30 cellular contexts compared by ENCODE assay signal in the genomic region with DNA sequence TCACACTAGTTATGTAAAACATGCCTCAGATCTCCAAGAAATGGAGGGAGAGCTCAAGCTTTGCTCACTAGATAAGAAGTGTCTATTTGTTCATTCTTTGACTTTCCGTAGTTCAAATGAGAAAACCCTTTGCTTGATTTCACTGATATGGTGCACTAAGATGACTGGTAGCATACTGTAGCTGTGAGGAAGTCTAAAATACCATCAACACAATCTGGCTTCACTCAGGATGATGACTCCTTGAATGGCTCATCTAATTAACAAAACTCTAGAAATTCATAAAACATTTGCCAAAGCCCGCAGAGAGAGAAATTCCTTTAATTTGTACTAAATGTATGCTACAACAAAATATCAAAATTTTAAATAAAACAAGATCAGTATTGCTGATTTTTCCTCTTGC.
A peak's percentile ranks its signal among the peaks of the same experiment; 100 is the strongest.
DNase-seq lines count a peak whose midpoint lies in the region; ATAC-seq and TF ChIP-seq lines count a peak whose summit lies in the region.
"Had no signal": no experiment of that assay in that cellular context is flagged by ENCODE, and none has a peak within 500 bp of the region (broad histone marks: within the 10 kb centered on the region; RNA-seq: fewer than 3 reads in every experiment).

No MANE protein-coding gene starts in this region.

- peaks cover 3% of the 10 kb centered on the region for H3K9me3 Mint-ChIP-seq in osteocyte (ENCODE audit: unreplicated experiment)
- H3K9me3 Mint-ChIP-seq: activated CD4-positive, alpha-beta memory T cell treated with anti-CD3 and anti-CD28 coated beads, Interleukin-2, amount 10 ng/mL, durations not matched to agents 7 days and 5 days; activated T-helper 17 cell treated with anti-CD3 and anti-CD28 coated beads, Interleukin-2, amount 50 U/mL, for 72 hours; IgD-negative memory B cell; natural killer cell treated with Interleukin-12 subunit alpha and Interleukin-12 subunit beta and Interleukin-15 and Interleukin-18, amount 100 ng/mL, for 72 hours had no signal

- H3K36me3 ChIP-seq in brain microvascular endothelial cell (replicated peaks) (no peaks in the 10 kb centered on the region), PC-3 (ENCODE audit: low read depth, low read length) (no peaks in the 10 kb centered on the region)
- H3K36me3 ChIP-seq: SJSA1, transverse colon had no signal

- H3K27me3 Mint-ChIP-seq in osteocyte (ENCODE audit: unreplicated experiment): no peaks in the 10 kb centered on the region
- H3K27me3 Mint-ChIP-seq: activated T-helper 17 cell treated with anti-CD3 and anti-CD28 coated beads, Interleukin-2, amount 50 U/mL, for 72 hours had no signal

- no peak overlapping the region for H3K4me2 ChIP-seq in PC-3 (ENCODE audit: low read length)

- H3K27me3 ChIP-seq in brain microvascular endothelial cell (replicated peaks) (no peaks in the 10 kb centered on the region), PC-3 (ENCODE audit: low read length) (no peaks in the 10 kb centered on the region)
- H3K27me3 ChIP-seq: esophagus muscularis mucosa, SJSA1, spleen, transverse colon had no signal

- H4K20me1 ChIP-seq in PC-3 (ENCODE audit: low read length): no peaks in the 10 kb centered on the region

- H3K9ac ChIP-seq in PC-3 (ENCODE audit: low read length): no peak overlapping the region

- no peak overlapping the region for H3K4me3 ChIP-seq in brain microvascular endothelial cell (ENCODE audit: low read depth, low read length)
- H3K4me3 ChIP-seq in PC-3 (ENCODE audit: low read length): no peak overlapping the region
- H3K4me3 ChIP-seq: esophagus muscularis mucosa, GM12878, SJSA1, spleen, transverse colon had no signal

- H3K27ac ChIP-seq in brain microvascular endothelial cell: peak overlapping the region; percentile 35
- no peak overlapping the region for H3K27ac ChIP-seq in PC-3 (ENCODE audit: low read length)
- H3K27ac ChIP-seq: esophagus muscularis mucosa, spleen, transverse colon had no signal

- H3F3A ChIP-seq in PC-3 (ENCODE audit: low read length, unreplicated experiment): no peaks in the 10 kb centered on the region

- TF ChIP-seq CTCF in brain microvascular endothelial cell (IDR thresholded peaks at IDR 0.05; ENCODE audit: low read depth, low read length, missing control alignments) (no peak), osteocyte (IDR thresholded peaks at IDR 0.05) (no peak), PC-3 (conservative IDR thresholded peaks at IDR 0.05; ENCODE audit: low read depth, low read length) (no peak)

- no peak overlapping the region for H2AFZ ChIP-seq in PC-3 (ENCODE audit: low read length)

- no peak overlapping the region for H3K4me3 Mint-ChIP-seq in osteocyte (ENCODE audit: unreplicated experiment)
- H3K4me3 Mint-ChIP-seq: activated CD4-positive, alpha-beta memory T cell treated with anti-CD3 and anti-CD28 coated beads, Interleukin-2, amount 10 ng/mL, durations not matched to agents 7 days and 5 days; activated T-helper 17 cell treated with anti-CD3 and anti-CD28 coated beads, Interleukin-2, amount 50 U/mL, for 72 hours; IgD-negative memory B cell; natural killer cell treated with Interleukin-12 subunit alpha and Interleukin-12 subunit beta and Interleukin-15 and Interleukin-18, amount 100 ng/mL, for 72 hours had no signal

- no peak for ATAC-seq in HG03280 (IDR thresholded peaks at IDR 0.05; ENCODE audit: unreplicated experiment)
- no peak for ATAC-seq in PC-3
- ATAC-seq: activated T-helper 17 cell treated with anti-CD3 and anti-CD28 coated beads, Interleukin-2, amount 50 U/mL, for 72 hours; GM12878; natural killer cell treated with Interleukin-12 subunit alpha and Interleukin-12 subunit beta and Interleukin-15 and Interleukin-18, amount 100 ng/mL, for 72 hours had no signal

- in situ Hi-C loops in brain microvascular endothelial cell (cut with HindIII; ENCODE audit: low pct_ligation_motif_present, low sequenced_read_pairs): no loop called here

- no peaks in the 10 kb centered on the region for H3K9me2 ChIP-seq in PC-3 (replicated peaks; ENCODE audit: low read length)

- CTCF ChIA-PET in PC-3 (lab: Charles Lee): no interaction called here

- H3K36me3 Mint-ChIP-seq in osteocyte (ENCODE audit: unreplicated experiment): peaks cover 18% of the 10 kb centered on the region
- H3K36me3 Mint-ChIP-seq: natural killer cell treated with Interleukin-12 subunit alpha and Interleukin-12 subunit beta and Interleukin-15 and Interleukin-18, amount 100 ng/mL, for 72 hours had no signal

- no peaks in the 10 kb centered on the region for H3K9me3 ChIP-seq in PC-3 (ENCODE audit: low read length)
- H3K9me3 ChIP-seq: esophagus muscularis mucosa, SJSA1, spleen, transverse colon had no signal

- no peaks in the 10 kb centered on the region for H3K79me2 ChIP-seq in PC-3 (ENCODE audit: low read length)

- peak overlapping the region; percentile 80 for H3K27ac Mint-ChIP-seq in osteocyte (ENCODE audit: unreplicated experiment)
- H3K27ac Mint-ChIP-seq: activated CD4-positive, alpha-beta memory T cell treated with anti-CD3 and anti-CD28 coated beads, Interleukin-2, amount 10 ng/mL, durations not matched to agents 7 days and 5 days; activated T-helper 17 cell treated with anti-CD3 and anti-CD28 coated beads, Interleukin-2, amount 50 U/mL, for 72 hours; IgD-negative memory B cell; natural killer cell treated with Interleukin-12 subunit alpha and Interleukin-12 subunit beta and Interleukin-15 and Interleukin-18, amount 100 ng/mL, for 72 hours had no signal

- peak; percentile 58 for DNase-seq in ELR (ENCODE audit: low read depth)
- DNase-seq in LHCN-M2 (ENCODE audit: low read depth): peak; percentile 15
- no peak for DNase-seq in brain microvascular endothelial cell
- DNase-seq in osteocyte (ENCODE audit: extremely low spot score, unreplicated experiment): no peak
- no peak for DNase-seq in PC-3
- DNase-seq in SHP77 (lab: John Stamatoyannopoulos, UW): no peak
- DNase-seq: activated CD4-positive, alpha-beta memory T cell treated with anti-CD3 and anti-CD28 coated beads, Interleukin-2, amount 10 ng/mL, durations not matched to agents 7 days and 5 days; activated CD4-positive, alpha-beta T cell treated with anti-CD3 and anti-CD28 coated beads for 1 hour; activated CD8-positive, alpha-beta memory T cell treated with anti-CD3 and anti-CD28 coated beads, Interleukin-2, amount 50 U/mL, for 48 hours; activated naive CD4-positive, alpha-beta T cell treated with anti-CD3 and anti-CD28 coated beads, Interleukin-2, amount 50 U/mL, for 16 hours; anterior cingulate cortex; C1 segment of cervical spinal cord; Calu3; cortex of kidney; DMS79 treated with DMSO at 0.1 percent for 48 hours; kidney; MM.1S; NCI-H2029; NCI-H526; spleen; stimulated activated CD4-positive, alpha-beta T cell treated with anti-CD3 and anti-CD28 coated beads, Interleukin-2, amount 100 ng/mL, for 48 hours; T-helper 1 cell; transverse colon had no signal

- peaks cover 43% of the 10 kb centered on the region for H3K4me1 Mint-ChIP-seq in osteocyte (ENCODE audit: unreplicated experiment)
- H3K4me1 Mint-ChIP-seq: activated CD4-positive, alpha-beta memory T cell treated with anti-CD3 and anti-CD28 coated beads, Interleukin-2, amount 10 ng/mL, durations not matched to agents 7 days and 5 days; activated T-helper 17 cell treated with anti-CD3 and anti-CD28 coated beads, Interleukin-2, amount 50 U/mL, for 72 hours; IgD-negative memory B cell had no signal

- POLR2A ChIA-PET in PC-3 (lab: Charles Lee; ENCODE audit: unreplicated experiment): no interaction called here

- peaks cover 11% of the 10 kb centered on the region for H3K4me1 ChIP-seq in PC-3 (ENCODE audit: insufficient read depth, low read length)
- H3K4me1 ChIP-seq: spleen, transverse colon had no signal

- intact Hi-C loops in PC-3 (cut with micrococcal nuclease): no loop called here

- no TSS peak for BruUV-seq in PC-3 (replicated peaks; lab: Mats Ljungman, UMichigan)

Comparison
In these comparisons a context has a peak if more than half of its experiments do, and no peak if none do; other contexts are left out.
1. DNase-seq: peak in ELR (single experiment) and LHCN-M2 (single experiment); none in brain microvascular endothelial cell (single experiment), osteocyte (single experiment), PC-3 (single experiment) and SHP77 (0 of 2).